23 cellular contexts compared by ENCODE assay signal in genomic region chr11:3964935-3965511, GRCh38.
A peak's percentile ranks its signal among the peaks of the same experiment; 100 is the strongest.
DNase-seq lines count a peak whose midpoint lies in the region; ATAC-seq and TF ChIP-seq lines count a peak whose summit lies in the region.
"Had no signal": no experiment of that assay in that cellular context is flagged by ENCODE, and none has a peak within 500 bp of the region (broad histone marks: within the 10 kb centered on the region; RNA-seq: fewer than 3 reads in every experiment).

No MANE protein-coding gene starts in this region.

- peak overlapping the region; percentile 12 for H3K27ac Mint-ChIP-seq in activated naive CD8-positive, alpha-beta T cell treated with anti-CD3 and anti-CD28 coated beads for 36 hours
- H3K27ac Mint-ChIP-seq in activated naive CD8-positive, alpha-beta T cell treated with anti-CD3 and anti-CD28 coated beads, Interleukin-2, amount 50 U/mL, for 24 hours = no peak overlapping the region
- H3K27ac Mint-ChIP-seq in CD8-positive, alpha-beta T cell = peak overlapping the region; percentile 3
- peak overlapping the region in 7 of 9 donors; percentile 9 to 55 (median 20) for H3K27ac Mint-ChIP-seq in naive thymus-derived CD4-positive, alpha-beta T cell

- no peak for DNase-seq in activated naive CD8-positive, alpha-beta T cell treated with anti-CD3 and anti-CD28 coated beads for 36 hours
- DNase-seq in activated naive CD8-positive, alpha-beta T cell treated with anti-CD3 and anti-CD28 coated beads, Interleukin-2, amount 50 U/mL, for 24 hours = no peak
- DNase-seq in CD8-positive, alpha-beta T cell = no peak
- peak; percentile 81 for DNase-seq in OCI-M1 (lab: John Stamatoyannopoulos, UW)
- no peak for DNase-seq in naive thymus-derived CD4-positive, alpha-beta T cell
- no peak for DNase-seq in superior temporal gyrus (ENCODE audit: extremely low spot score)
- DNase-seq in H4 (ENCODE audit: low spot score) = no peak
- no peak for DNase-seq in testis
- DNase-seq: 8988T; ACHN; AML-193; BE2C; CD4-positive, alpha-beta memory T cell; DMS 273 treated with DMSO at 0.1 percent for 48 hours; DMS79; EL; GDM1; GOT3; H7; HCEC 1CT had no signal

- ATAC-seq in activated naive CD8-positive, alpha-beta T cell treated with anti-CD3 and anti-CD28 coated beads, Interleukin-2, amount 50 U/mL, for 24 hours = no peak
- no peak for ATAC-seq in CD8-positive, alpha-beta T cell
- ATAC-seq in naive thymus-derived CD4-positive, alpha-beta T cell = no peak
- ATAC-seq: A549 had no signal

- peaks cover 63% of the 10 kb centered on the region for H3K4me1 ChIP-seq in CD8-positive, alpha-beta T cell (ENCODE audit: insufficient read depth, low read length)
- peaks cover 10 to 39% of the 10 kb centered on the region in 2 donors for H3K4me1 ChIP-seq in naive thymus-derived CD4-positive, alpha-beta T cell (ENCODE audit: control insufficient read depth in 2 of 2, insufficient read depth in 2 of 2, low read length in 2 of 2)
- H3K4me1 ChIP-seq in testis = no peaks in the 10 kb centered on the region
- H3K4me1 ChIP-seq: BE2C; BLaER1 treated with 17β-estradiol and CSF1 and Interleukin-3, amounts not matched to agents 10 nM and 100 nM had no signal

- H3K36me3 Mint-ChIP-seq in activated naive CD8-positive, alpha-beta T cell treated with anti-CD3 and anti-CD28 coated beads for 36 hours = peaks cover 33% of the 10 kb centered on the region
- peaks cover 29% of the 10 kb centered on the region for H3K36me3 Mint-ChIP-seq in activated naive CD8-positive, alpha-beta T cell treated with anti-CD3 and anti-CD28 coated beads, Interleukin-2, amount 50 U/mL, for 24 hours (ENCODE audit: low read depth)
- H3K36me3 Mint-ChIP-seq in CD8-positive, alpha-beta T cell = peaks cover 39% of the 10 kb centered on the region
- peaks cover 4 to 58% (median 21%) of the 10 kb centered on the region in 5 donors for H3K36me3 Mint-ChIP-seq in naive thymus-derived CD4-positive, alpha-beta T cell

- peaks cover 10% of the 10 kb centered on the region for H3K36me3 ChIP-seq in CD8-positive, alpha-beta T cell (ENCODE audit: insufficient read depth, low read length)
- H3K36me3 ChIP-seq in naive thymus-derived CD4-positive, alpha-beta T cell (ENCODE audit: control insufficient read depth in 2 of 3, insufficient read depth in 3 of 3, low read length in 3 of 3) = peaks cover 0 to 12% (median 6%) of the 10 kb centered on the region in 3 experiments
- H3K36me3 ChIP-seq in testis (ENCODE audit: low read depth, missing control alignments) = no peaks in the 10 kb centered on the region
- H3K36me3 ChIP-seq: BE2C had no signal

- no peak for TF ChIP-seq POLR2A in testis (IDR thresholded peaks at IDR 0.05)

- no peak for TF ChIP-seq CTCF in CD8-positive, alpha-beta T cell (IDR thresholded peaks at IDR 0.05)
- TF ChIP-seq CTCF in testis (IDR thresholded peaks at IDR 0.05) = no peak

- POLR2A ChIA-PET in CD8-positive, alpha-beta T cell (lab: Charles Lee) = interaction anchor here (1.3 to 1.4 kb wide), 2 partner anchors 18 to 110 kb away, joined by 4 to 5 read pairs; partner anchors contain the start of gene STIM1
- POLR2A ChIA-PET in naive thymus-derived CD4-positive, alpha-beta T cell (lab: Charles Lee) = no interaction called here

- no peak overlapping the region for H3K4me3 Mint-ChIP-seq in activated naive CD8-positive, alpha-beta T cell treated with anti-CD3 and anti-CD28 coated beads for 36 hours
- H3K4me3 Mint-ChIP-seq in activated naive CD8-positive, alpha-beta T cell treated with anti-CD3 and anti-CD28 coated beads, Interleukin-2, amount 50 U/mL, for 24 hours = no peak overlapping the region
- H3K4me3 Mint-ChIP-seq in CD8-positive, alpha-beta T cell = no peak overlapping the region
- H3K4me3 Mint-ChIP-seq in naive thymus-derived CD4-positive, alpha-beta T cell = peak overlapping the region in 1 of 10 donors; percentile 10
- H3K4me3 Mint-ChIP-seq: CD14-positive monocyte; CD4-positive, alpha-beta memory T cell had no signal

- WGBS in testis, 2 donors = 100% methylated on average over 1 of the region's 1 CpG

- CTCF ChIA-PET in CD8-positive, alpha-beta T cell (lab: Charles Lee) = interaction anchor here (1.2 kb wide), 1 partner anchor 110 kb away, joined by 4 read pairs; the partner anchor contains the start of gene STIM1
- CTCF ChIA-PET in naive thymus-derived CD4-positive, alpha-beta T cell (lab: Charles Lee) = interaction anchor here (0.8 to 0.9 kb wide), 2 partner anchors 17 to 111 kb away, joined by 3 read pairs; no protein-coding TSS in a partner anchor

- H3K27me3 Mint-ChIP-seq in activated naive CD8-positive, alpha-beta T cell treated with anti-CD3 and anti-CD28 coated beads for 36 hours = no peaks in the 10 kb centered on the region
- H3K27me3 Mint-ChIP-seq in activated naive CD8-positive, alpha-beta T cell treated with anti-CD3 and anti-CD28 coated beads, Interleukin-2, amount 50 U/mL, for 24 hours = no peaks in the 10 kb centered on the region
- H3K27me3 Mint-ChIP-seq in CD8-positive, alpha-beta T cell (ENCODE audit: low read depth) = no peaks in the 10 kb centered on the region
- no peaks in the 10 kb centered on the region for H3K27me3 Mint-ChIP-seq in naive thymus-derived CD4-positive, alpha-beta T cell
- H3K27me3 Mint-ChIP-seq: CD4-positive, alpha-beta memory T cell had no signal

- no peaks in the 10 kb centered on the region for H3K9me3 ChIP-seq in CD8-positive, alpha-beta T cell (ENCODE audit: low read length)
- H3K9me3 ChIP-seq in naive thymus-derived CD4-positive, alpha-beta T cell (ENCODE audit: control insufficient read depth in 2 of 3, low read length in 3 of 3) = no peaks in the 10 kb centered on the region
- no peaks in the 10 kb centered on the region for H3K9me3 ChIP-seq in testis
- H3K9me3 ChIP-seq: A549, BE2C had no signal

- peaks cover 72% of the 10 kb centered on the region for H3K4me1 Mint-ChIP-seq in activated naive CD8-positive, alpha-beta T cell treated with anti-CD3 and anti-CD28 coated beads for 36 hours
- peaks cover 76% of the 10 kb centered on the region for H3K4me1 Mint-ChIP-seq in activated naive CD8-positive, alpha-beta T cell treated with anti-CD3 and anti-CD28 coated beads, Interleukin-2, amount 50 U/mL, for 24 hours
- peaks cover 86% of the 10 kb centered on the region for H3K4me1 Mint-ChIP-seq in CD8-positive, alpha-beta T cell (ENCODE audit: low read depth)
- H3K4me1 Mint-ChIP-seq in naive thymus-derived CD4-positive, alpha-beta T cell = peaks cover 38 to 92% (median 87%) of the 10 kb centered on the region in 7 donors

- H3K27me3 ChIP-seq in CD8-positive, alpha-beta T cell (ENCODE audit: insufficient read depth, low read length) = no peaks in the 10 kb centered on the region
- H3K27me3 ChIP-seq in naive thymus-derived CD4-positive, alpha-beta T cell (ENCODE audit: control insufficient read depth in 2 of 2, insufficient read depth in 2 of 2, low read length in 2 of 2) = no peaks in the 10 kb centered on the region
- no peaks in the 10 kb centered on the region for H3K27me3 ChIP-seq in testis
- H3K27me3 ChIP-seq: BE2C; BLaER1 treated with 17β-estradiol and CSF1 and Interleukin-3, amounts not matched to agents 10 nM and 100 nM had no signal

- H3K27ac ChIP-seq in CD8-positive, alpha-beta T cell (ENCODE audit: low read depth, low read length) = no peak overlapping the region
- H3K27ac ChIP-seq in naive thymus-derived CD4-positive, alpha-beta T cell (ENCODE audit: low read depth, low read length) = no peak overlapping the region
- H3K27ac ChIP-seq in testis = no peak overlapping the region
- H3K27ac ChIP-seq: A549; BLaER1 treated with 17β-estradiol and CSF1 and Interleukin-3, amounts not matched to agents 10 nM and 100 nM had no signal

- no peak overlapping the region for H3K4me3 ChIP-seq in CD8-positive, alpha-beta T cell (ENCODE audit: low read depth, low read length)
- no peak overlapping the region for H3K4me3 ChIP-seq in naive thymus-derived CD4-positive, alpha-beta T cell (ENCODE audit: low read length)
- H3K4me3 ChIP-seq in testis = no peak overlapping the region
- H3K4me3 ChIP-seq: A549; BLaER1 treated with 17β-estradiol and CSF1 and Interleukin-3, amounts not matched to agents 10 nM and 100 nM had no signal

- intact Hi-C loops in CD8-positive, alpha-beta T cell (cut with DNase I, micrococcal nuclease) = loop anchor here in 1 of 2 experiments (5.0 kb wide), 1 partner anchor 427 kb away; the partner anchor contains the start of gene TRIM21
- intact Hi-C loops in naive thymus-derived CD4-positive, alpha-beta T cell (cut with micrococcal nuclease) = no loop called here
- intact Hi-C loops in testis (cut with DNase I; ENCODE audit: low total_unique reads) = no loop called here

- no peaks in the 10 kb centered on the region for H3K9me3 Mint-ChIP-seq in activated naive CD8-positive, alpha-beta T cell treated with anti-CD3 and anti-CD28 coated beads for 36 hours
- no peaks in the 10 kb centered on the region for H3K9me3 Mint-ChIP-seq in activated naive CD8-positive, alpha-beta T cell treated with anti-CD3 and anti-CD28 coated beads, Interleukin-2, amount 50 U/mL, for 24 hours
- no peaks in the 10 kb centered on the region for H3K9me3 Mint-ChIP-seq in CD8-positive, alpha-beta T cell
- no peaks in the 10 kb centered on the region for H3K9me3 Mint-ChIP-seq in naive thymus-derived CD4-positive, alpha-beta T cell
- H3K9me3 Mint-ChIP-seq: CD14-positive monocyte; CD4-positive, alpha-beta memory T cell had no signal
